In the genomic region with DNA sequence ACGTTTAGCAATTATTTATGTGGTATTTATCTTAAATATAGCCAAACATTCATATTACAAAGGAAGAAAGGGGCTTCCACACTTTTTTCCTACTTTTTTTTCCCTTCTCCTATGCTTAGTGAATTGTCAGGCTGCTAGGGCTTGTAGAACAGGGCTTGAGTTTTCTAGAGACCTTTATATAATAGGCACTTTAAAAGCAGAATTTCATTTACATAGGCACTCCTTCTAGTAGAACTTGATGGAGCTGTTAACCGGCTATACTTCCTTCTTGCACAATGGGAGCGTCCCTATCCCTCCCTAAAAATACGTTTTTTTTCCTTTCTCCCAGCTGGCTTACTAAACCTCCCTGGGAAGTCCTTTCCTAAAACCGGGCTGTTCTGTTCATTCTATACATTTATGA, we compare ENCODE assay signal across 8 cellular contexts. TPM values are rescaled to one million over a fixed set of nuclear protein-coding genes. Genes with fewer than 3 reads are reported as not detected.
DNase-seq lines count a peak whose midpoint lies in the region; TF ChIP-seq lines count a peak whose summit lies in the region.

No MANE protein-coding gene starts in this region.

- no peaks in the 10 kb centered on the region for H3K36me3 ChIP-seq in ES-I3 (ENCODE audit: insufficient read depth, low read length)
- H3K36me3 ChIP-seq in endocrine pancreas (ENCODE audit: control insufficient read depth, insufficient read depth, low read length) = no peaks in the 10 kb centered on the region

- H3K9ac ChIP-seq in ES-I3 (ENCODE audit: low read depth, low read length) (peak overlapping the region; percentile 95), endocrine pancreas (ENCODE audit: control insufficient read depth, insufficient read depth, low read length) (no peak overlapping the region)

- no peaks in the 10 kb centered on the region for H3K27me3 Mint-ChIP-seq in osteocyte (ENCODE audit: unreplicated experiment)

- H3K9me3 Mint-ChIP-seq in osteocyte (ENCODE audit: unreplicated experiment) = no peaks in the 10 kb centered on the region

- no peak for TF ChIP-seq CTCF in osteocyte (IDR thresholded peaks at IDR 0.05)

- peaks cover 16% of the 10 kb centered on the region for H3K36me3 Mint-ChIP-seq in osteocyte (ENCODE audit: unreplicated experiment)

- peaks cover 7% of the 10 kb centered on the region; the same call in 1 of the 2 replicates for H3K4me1 ChIP-seq in ES-I3 (ENCODE audit: insufficient read depth, low read length)
- peaks cover 27% of the 10 kb centered on the region for H3K4me1 ChIP-seq in endocrine pancreas (ENCODE audit: control insufficient read depth, insufficient read depth, low read length)

- H3K4me1 Mint-ChIP-seq in osteocyte (ENCODE audit: unreplicated experiment) = peaks cover 53% of the 10 kb centered on the region

- H3K27ac Mint-ChIP-seq in osteocyte (ENCODE audit: unreplicated experiment) = peak overlapping the region; percentile 95

- DNase-seq in NCI-H748 (lab: John Stamatoyannopoulos, UW; ENCODE audit: unreplicated experiment) = peak; percentile 41
- DNase-seq in osteocyte (ENCODE audit: extremely low spot score, unreplicated experiment) = no peak
- no peak for DNase-seq in HT-29 (ENCODE audit: low spot score)
- no peak for DNase-seq in stimulated activated CD4-positive, alpha-beta T cell treated with anti-CD3 and anti-CD28 coated beads, Interleukin-2, amount 100 ng/mL, for 24 hours
- no peak for DNase-seq in NCI-H2196 treated with DMSO at 0.1 percent for 48 hours (lab: John Stamatoyannopoulos, UW; ENCODE audit: unreplicated experiment)
- no peak for DNase-seq in iPS-NIHi7 (ENCODE audit: extremely low spot score)

- no peaks in the 10 kb centered on the region for H3K27me3 ChIP-seq in endocrine pancreas (ENCODE audit: control insufficient read depth, insufficient read depth, low read length)

- H3K4me3 Mint-ChIP-seq in osteocyte (ENCODE audit: unreplicated experiment) = peak overlapping the region; percentile 81

- H3K4me3 ChIP-seq in endocrine pancreas (ENCODE audit: control insufficient read depth, insufficient read depth, low read length) = peak overlapping the region; percentile 95

- H3K9me3 ChIP-seq in ES-I3 (ENCODE audit: control insufficient read depth, insufficient read depth, low read length) (no peaks in the 10 kb centered on the region), endocrine pancreas (ENCODE audit: control insufficient read depth, low read length) (no peaks in the 10 kb centered on the region)

RNA-seq across cellular contexts. Expression of gene TRIM13, which starts 1.1 kb away (rescaled TPM):
- 33.4 and 38.5 TPM in 2 replicates for total RNA-seq in osteocyte
- 6.6 and 8.0 TPM in 2 replicates for total RNA-seq in HT-29 (2014; rRNA removed; shearing (Covaris generic))

RNA-seq across cellular contexts. Expression of gene KCNRG, which starts 17.3 kb away (rescaled TPM):
- total RNA-seq in osteocyte = 0.21 and 0.89 TPM in 2 replicates
- not detected in 2 replicates for total RNA-seq in HT-29 (2014; rRNA removed; shearing (Covaris generic))
